ENCODE assay signal across 11 cellular contexts in genomic region chr4:139243448-139244365, GRCh38. TPM values are rescaled to one million over a fixed set of nuclear protein-coding genes. Genes with fewer than 3 reads are reported as not detected.
DNase-seq lines count a peak whose midpoint lies in the region; ATAC-seq and TF ChIP-seq lines count a peak whose summit lies in the region.
"Had no signal": no experiment of that assay in that cellular context is flagged by ENCODE, and none has a peak within 500 bp of the region (broad histone marks: within the 10 kb centered on the region; RNA-seq: fewer than 3 reads in every experiment).

No MANE protein-coding gene starts in this region.

- no peaks in the 10 kb centered on the region for H3K27me3 ChIP-seq in SJSA1 (replicated peaks)
- H3K27me3 ChIP-seq: ovary had no signal

- H3K4me3 Mint-ChIP-seq in activated CD4-positive, alpha-beta T cell treated with anti-CD3 and anti-CD28 coated beads, Interleukin-2, amount 10 ng/mL, durations not matched to agents 7 days and 5 days, result no peak overlapping the region

- H3K4me3 ChIP-seq in SJSA1 (no peak overlapping the region), fibroblast of pulmonary artery (replicated peaks; ENCODE audit: low read depth, low read length) (no peak overlapping the region), skeletal muscle cell (ENCODE audit: low read depth, low read length) (no peak overlapping the region)
- H3K4me3 ChIP-seq: ovary had no signal

- DNase-seq in SJSA1 (ENCODE audit: low read depth in 1 of 2, low spot score in 2 of 2), result peak; percentile 79 to 90
- DNase-seq in fibroblast of pulmonary artery (ENCODE audit: low read depth), result peak; percentile 95
- peak; percentile 95 for DNase-seq in skeletal muscle cell (ENCODE audit: low read depth)
- no peak for DNase-seq in NCI-H1417 (lab: John Stamatoyannopoulos, UW)
- no peak for DNase-seq in activated CD4-positive, alpha-beta T cell treated with anti-CD3 and anti-CD28 coated beads, Interleukin-2, amount 10 ng/mL, durations not matched to agents 7 days and 5 days
- DNase-seq: activated CD4-positive, CD25-positive, alpha-beta regulatory T cell; NCI-H1092 treated with DMSO at 0.1 percent for 48 hours had no signal

- POLR2A ChIA-PET in activated CD4-positive, alpha-beta T cell treated with anti-CD3 and anti-CD28 coated beads, Interleukin-2, amount 10 ng/mL, durations not matched to agents 7 days and 5 days (lab: Charles Lee), result no interaction called here

- no peaks in the 10 kb centered on the region for H3K4me1 Mint-ChIP-seq in activated CD4-positive, alpha-beta T cell treated with anti-CD3 and anti-CD28 coated beads, Interleukin-2, amount 10 ng/mL, durations not matched to agents 7 days and 5 days

- peaks cover 3% of the 10 kb centered on the region for H3K9me3 Mint-ChIP-seq in activated CD4-positive, alpha-beta T cell treated with anti-CD3 and anti-CD28 coated beads, Interleukin-2, amount 10 ng/mL, durations not matched to agents 7 days and 5 days

- H3K9me3 ChIP-seq in SJSA1 (replicated peaks), result no peaks in the 10 kb centered on the region; the same call in 1 of the 2 replicates
- H3K9me3 ChIP-seq: ovary had no signal

- ATAC-seq in GM18868 (IDR thresholded peaks at IDR 0.05; ENCODE audit: unreplicated experiment) (peak; percentile 75), GM21447 (IDR thresholded peaks at IDR 0.05; ENCODE audit: unreplicated experiment) (no peak), GM18520 (IDR thresholded peaks at IDR 0.05; ENCODE audit: unreplicated experiment) (no peak)

- peaks cover 57% of the 10 kb centered on the region for H3K4me1 ChIP-seq in SJSA1 (replicated peaks)

- no peaks in the 10 kb centered on the region for H3K27me3 Mint-ChIP-seq in activated CD4-positive, alpha-beta T cell treated with anti-CD3 and anti-CD28 coated beads, Interleukin-2, amount 10 ng/mL, durations not matched to agents 7 days and 5 days

- no peak for TF ChIP-seq CTCF in fibroblast of pulmonary artery (IDR thresholded peaks at IDR 0.05; ENCODE audit: low read length, missing control alignments)

- H3K36me3 Mint-ChIP-seq in activated CD4-positive, alpha-beta T cell treated with anti-CD3 and anti-CD28 coated beads, Interleukin-2, amount 10 ng/mL, durations not matched to agents 7 days and 5 days (ENCODE audit: low read depth), result no peaks in the 10 kb centered on the region

- H3K27ac ChIP-seq in SJSA1, result peak overlapping the region; percentile 84
- H3K27ac ChIP-seq: ovary had no signal

- H3K27ac Mint-ChIP-seq in activated CD4-positive, alpha-beta T cell treated with anti-CD3 and anti-CD28 coated beads, Interleukin-2, amount 10 ng/mL, durations not matched to agents 7 days and 5 days, result no peak overlapping the region

- no peaks in the 10 kb centered on the region for H3K36me3 ChIP-seq in SJSA1
- H3K36me3 ChIP-seq: ovary had no signal

- CTCF ChIA-PET in activated CD4-positive, alpha-beta T cell treated with anti-CD3 and anti-CD28 coated beads, Interleukin-2, amount 10 ng/mL, durations not matched to agents 7 days and 5 days (lab: Charles Lee), result interaction anchor here (1.3 kb wide), 1 partner anchor 11 kb away, joined by 7 read pairs; no protein-coding TSS in a partner anchor

RNA-seq across cellular contexts. Expression of gene MGARP, which starts 36.3 kb away (rescaled TPM):
- total RNA-seq in SJSA1 (2014; rRNA removed; shearing (Covaris generic)), result 1.6 and 6.1 TPM in 2 replicates
- under 1 TPM; 0.21 to 0.25 TPM for total RNA-seq in activated CD4-positive, alpha-beta T cell treated with anti-CD3 and anti-CD28 coated beads, Interleukin-2, amount 10 ng/mL, durations not matched to agents 7 days and 5 days

RNA-seq across cellular contexts. Expression of gene NAA15, which starts 57.6 kb away (rescaled TPM):
- 30.8 and 37.8 TPM in 2 replicates for total RNA-seq in SJSA1 (2014; rRNA removed; shearing (Covaris generic))
- 10 to 100 TPM; 44.8 to 53.5 TPM for total RNA-seq in activated CD4-positive, alpha-beta T cell treated with anti-CD3 and anti-CD28 coated beads, Interleukin-2, amount 10 ng/mL, durations not matched to agents 7 days and 5 days

RNA-seq across cellular contexts. Expression of gene NDUFC1, which starts 58.6 kb away (rescaled TPM):
- 56.2 and 68.5 TPM in 2 replicates for total RNA-seq in SJSA1 (2014; rRNA removed; shearing (Covaris generic))
- total RNA-seq in activated CD4-positive, alpha-beta T cell treated with anti-CD3 and anti-CD28 coated beads, Interleukin-2, amount 10 ng/mL, durations not matched to agents 7 days and 5 days, result 10 to 100 TPM; 37.3 to 42.4 TPM

Comparison
In these comparisons a context has a peak if more than half of its experiments do, and no peak if none do; other contexts are left out.
1. DNase-seq: peak in SJSA1 (2 of 2), fibroblast of pulmonary artery (single experiment) and skeletal muscle cell (single experiment); none in NCI-H1417 (0 of 3) and activated CD4-positive, alpha-beta T cell treated with anti-CD3 and anti-CD28 coated beads, Interleukin-2, amount 10 ng/mL, durations not matched to agents 7 days and 5 days (single experiment).